ENCODE assay signal across 8 cellular contexts in the genomic region with DNA sequence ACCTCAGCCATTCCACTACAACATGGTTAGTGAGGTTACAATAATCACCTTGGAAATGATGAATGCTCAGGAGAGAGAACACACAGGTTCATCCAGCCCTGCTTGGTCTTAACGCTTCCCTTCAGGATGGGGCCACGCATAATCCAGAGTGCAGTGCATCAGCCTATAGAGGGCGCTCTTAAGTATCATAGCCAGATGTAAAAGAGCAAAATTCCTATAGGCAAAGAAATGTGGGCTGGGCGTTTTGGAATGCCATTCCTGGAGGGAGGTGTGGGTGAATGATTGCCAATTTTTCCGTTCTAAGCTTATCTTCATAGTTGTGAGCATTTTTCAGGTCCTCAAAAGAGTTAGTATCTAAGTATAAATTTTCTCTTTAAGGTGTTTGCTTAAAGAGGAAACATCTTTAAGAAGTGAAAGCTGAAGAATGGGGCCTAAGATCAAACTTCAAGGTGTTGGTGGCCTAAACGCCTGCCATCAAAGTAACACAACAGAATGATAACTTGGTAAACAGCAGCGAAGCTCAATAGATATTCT. TPM values are rescaled to one million over a fixed set of nuclear protein-coding genes. Genes with fewer than 3 reads are reported as not detected.
DNase-seq lines count a peak whose midpoint lies in the region; ATAC-seq and TF ChIP-seq lines count a peak whose summit lies in the region.

No MANE protein-coding gene starts in this region.

- no peaks in the 10 kb centered on the region for H3K36me3 ChIP-seq in Panc1 (ENCODE audit: control insufficient read depth, insufficient read depth, low read length)

- H3K9me3 ChIP-seq in Panc1 (ENCODE audit: control insufficient read depth, insufficient read depth, low read depth, low read length), result no peaks in the 10 kb centered on the region

- H3K27ac ChIP-seq in 22Rv1, result no peak overlapping the region
- H3K27ac ChIP-seq in Panc1 (ENCODE audit: low read length), result no peak overlapping the region

- BruUV-seq in Panc1 (replicated peaks; lab: Mats Ljungman, UMichigan), result no TSS peak

- H3K4me1 ChIP-seq in Panc1 (ENCODE audit: control insufficient read depth, insufficient read depth, low read length), result no peaks in the 10 kb centered on the region

- peak; percentile 43 for DNase-seq in ELR (ENCODE audit: low read depth)
- DNase-seq in Panc1 (ENCODE audit: low read depth, low spot score), result peak; percentile 25
- peak; percentile 22 for DNase-seq in effector CD8-positive, alpha-beta T cell (lab: John Stamatoyannopoulos, UW)
- DNase-seq in retinal pigment epithelial cell (ENCODE audit: low read depth), result no peak
- no peak for DNase-seq in cerebellar nuclear complex (lab: John Stamatoyannopoulos, UW)
- no peak for DNase-seq in G401 (ENCODE audit: low spot score)
- no peak for DNase-seq in GM19238 (ENCODE audit: insufficient read length, low spot score)

- in situ Hi-C loops in Panc1 (cut with HindIII; ENCODE audit: low pct_unique_long_range_greater_than_20kb, low sequenced_read_pairs), result no loop called here
- in situ Hi-C loops in G401 (cut with HindIII; ENCODE audit: low sequenced_read_pairs), result no loop called here

- H3K27me3 ChIP-seq in Panc1 (ENCODE audit: control insufficient read depth, insufficient read depth, low read length), result peaks cover 18% of the 10 kb centered on the region

- no peak for ATAC-seq in Panc1

- POLR2A ChIA-PET in Panc1 (lab: Charles Lee), result no interaction called here

- intact Hi-C loops in Panc1 (cut with micrococcal nuclease; ENCODE audit: unreplicated experiment), result no loop called here

- CTCF ChIA-PET in Panc1 (lab: Charles Lee), result interaction anchor here (0.6 kb wide), 1 partner anchor 84 kb away, joined by 3 read pairs; no protein-coding TSS in a partner anchor

- H3K4me3 ChIP-seq in Panc1 (ENCODE audit: low read depth in 2 of 2, low read length in 2 of 2), result no peak overlapping the region
- H3K4me3 ChIP-seq in retinal pigment epithelial cell (ENCODE audit: low read length), result no peak overlapping the region

- TF ChIP-seq CTCF in 22Rv1 (IDR thresholded peaks at IDR 0.05) (peak; percentile 83), Panc1 (IDR thresholded peaks at IDR 0.05) (peak; percentile 74), retinal pigment epithelial cell (conservative IDR thresholded peaks at IDR 0.05; ENCODE audit: low read depth, low read length) (peak; percentile 57)

RNA-seq across cellular contexts. Expression of gene RIPOR2, which starts 1.8 kb away (rescaled TPM):
- 0.54 TPM for total RNA-seq in Panc1 (2021; ENCODE audit: unreplicated experiment)
- not detected for polyA plus RNA-seq in Panc1 (2012; ENCODE audit: insufficient read length)
- not detected in 2 replicates for total RNA-seq in G401 (2014; rRNA removed; shearing (Covaris generic))

Comparison
In these comparisons a context has a peak if more than half of its experiments do, and no peak if none do; other contexts are left out.
1. DNase-seq: peak in ELR (single experiment), Panc1 (single experiment) and effector CD8-positive, alpha-beta T cell (single experiment); none in retinal pigment epithelial cell (single experiment), cerebellar nuclear complex (0 of 2), G401 (single experiment) and GM19238 (single experiment).
2. Peak in every context shown above with its lines, with median percentiles within 50 percentile points of each other: CTCF ChIP-seq.